ENCODE assay signal across 15 cellular contexts in genomic region chr5:147245381-147246055, GRCh38. TPM values are rescaled to one million over a fixed set of nuclear protein-coding genes. Genes with fewer than 3 reads are reported as not detected.
"Had no signal": no experiment of that assay in that cellular context is flagged by ENCODE, and none has a peak within 500 bp of the region (broad histone marks: within the 10 kb centered on the region; RNA-seq: fewer than 3 reads in every experiment).

No MANE protein-coding gene starts in this region.

- ATAC-seq: activated CD4-positive, alpha-beta T cell treated with anti-CD3 and anti-CD28 coated beads for 36 hours; body of pancreas; left colon had no signal

- DNase-seq: activated CD4-positive, alpha-beta T cell treated with anti-CD3 and anti-CD28 coated beads for 36 hours; activated CD4-positive, alpha-beta T cell treated with anti-CD3 and anti-CD28 coated beads, Interleukin-2, amount 50 U/mL, for 48 hours; amygdala; body of pancreas; effector CD8-positive, alpha-beta T cell; left colon; retina; stimulated activated CD4-positive, alpha-beta T cell treated with anti-CD3 and anti-CD28 coated beads, Interleukin-2, amount 100 ng/mL, for 24 hours; stimulated activated naive CD4-positive, alpha-beta T cell treated with Interleukin-2 at 50 U/mL for 16 hours; SW 1271; T-helper 2 cell; thyroid gland had no signal

RNA-seq across cellular contexts. Expression of gene STK32A, which starts 10.7 kb away (rescaled TPM):
- total RNA-seq: activated CD4-positive, alpha-beta T cell treated with anti-CD3 and anti-CD28 coated beads for 36 hours; activated T-helper 1 cell treated with anti-CD3 and anti-CD28 coated beads, Interleukin-12 subunit alpha, Interleukin-12 subunit beta, Interleukin-2, Interleukin-4 antibody, amounts not matched to agents 30 ng/mL and 10 ng/mL and 1 ng/mL, durations not matched to agents 14 hours and 24 hours and 36 hours; endothelial cell of umbilical vein; glomerular endothelial cell had no signal
